ENCODE assay signal across 24 cellular contexts in genomic region chr1:41580520-41581172, GRCh38.
DNase-seq lines count a peak whose midpoint lies in the region; ATAC-seq and TF ChIP-seq lines count a peak whose summit lies in the region.
"Had no signal": no experiment of that assay in that cellular context is flagged by ENCODE, and none has a peak within 500 bp of the region (broad histone marks: within the 10 kb centered on the region; RNA-seq: fewer than 3 reads in every experiment).

No MANE protein-coding gene starts in this region.

- no peaks in the 10 kb centered on the region for H3K4me1 ChIP-seq in CD4-positive, CD25-positive, alpha-beta regulatory T cell (ENCODE audit: control insufficient read depth, insufficient read depth, low read length, poor library complexity, severe bottlenecking)
- H3K4me1 ChIP-seq: body of pancreas, testis had no signal

- no peaks in the 10 kb centered on the region for H3K27me3 ChIP-seq in CD4-positive, CD25-positive, alpha-beta regulatory T cell (ENCODE audit: control insufficient read depth, insufficient read depth, low read length)
- H3K27me3 ChIP-seq: body of pancreas, testis had no signal

- no peak overlapping the region for H3K27ac ChIP-seq in CD4-positive, CD25-positive, alpha-beta regulatory T cell (ENCODE audit: insufficient read depth, low read length, poor library complexity, severe bottlenecking)
- H3K27ac ChIP-seq: 22Rv1, body of pancreas, coronary artery, testis had no signal

- H3K9me3 Mint-ChIP-seq in T-helper 1 cell treated with Interleukin-12 subunit alpha and Interleukin-12 subunit beta and Interleukin-4 antibody, amounts not matched to agents 30 μg/mL and 1 μg/mL, for 36 hours, result no peaks in the 10 kb centered on the region
- no peaks in the 10 kb centered on the region for H3K9me3 Mint-ChIP-seq in CD4-positive, CD25-positive, alpha-beta regulatory T cell
- peaks cover 9% of the 10 kb centered on the region for H3K9me3 Mint-ChIP-seq in glutamatergic neuron (ENCODE audit: unreplicated experiment)
- H3K9me3 Mint-ChIP-seq: natural killer cell had no signal

- H3K36me3 ChIP-seq in CD4-positive, CD25-positive, alpha-beta regulatory T cell (ENCODE audit: control insufficient read depth, insufficient read depth, low read length), result peaks cover 9% of the 10 kb centered on the region

- ATAC-seq in CD4-positive, CD25-positive, alpha-beta regulatory T cell (ENCODE audit: low read depth in 2 of 2), result no peak
- ATAC-seq: body of pancreas had no signal

- H3K4me3 ChIP-seq in CD4-positive, CD25-positive, alpha-beta regulatory T cell (ENCODE audit: low read depth, low read length), result no peak overlapping the region
- H3K4me3 ChIP-seq: body of pancreas, coronary artery, testis had no signal

- H3K36me3 Mint-ChIP-seq in T-helper 1 cell treated with Interleukin-12 subunit alpha and Interleukin-12 subunit beta and Interleukin-4 antibody, amounts not matched to agents 30 μg/mL and 1 μg/mL, for 36 hours (ENCODE audit: low read depth), result peaks cover 38% of the 10 kb centered on the region
- H3K36me3 Mint-ChIP-seq in CD4-positive, CD25-positive, alpha-beta regulatory T cell, result peaks cover 15% of the 10 kb centered on the region
- H3K36me3 Mint-ChIP-seq in glutamatergic neuron (ENCODE audit: unreplicated experiment), result peaks cover 13% of the 10 kb centered on the region
- H3K36me3 Mint-ChIP-seq: natural killer cell had no signal

- TF ChIP-seq CTCF in glutamatergic neuron (IDR thresholded peaks at IDR 0.05; ENCODE audit: partially characterized antibody, unreplicated experiment), result no peak

- H3K27me3 Mint-ChIP-seq in T-helper 1 cell treated with Interleukin-12 subunit alpha and Interleukin-12 subunit beta and Interleukin-4 antibody, amounts not matched to agents 30 μg/mL and 1 μg/mL, for 36 hours (ENCODE audit: low read depth), result no peaks in the 10 kb centered on the region
- no peaks in the 10 kb centered on the region for H3K27me3 Mint-ChIP-seq in CD4-positive, CD25-positive, alpha-beta regulatory T cell
- peaks cover 9% of the 10 kb centered on the region for H3K27me3 Mint-ChIP-seq in glutamatergic neuron (ENCODE audit: unreplicated experiment)
- H3K27me3 Mint-ChIP-seq: B cell had no signal

- no peak for DNase-seq in T-helper 1 cell
- DNase-seq in CD4-positive, CD25-positive, alpha-beta regulatory T cell, result peak in 1 of 3 donors; percentile 13
- peak; percentile 64 for DNase-seq in UCSD-AML1 (lab: John Stamatoyannopoulos, UW; ENCODE audit: unreplicated experiment)
- DNase-seq in glutamatergic neuron, result no peak
- no peak for DNase-seq in stimulated activated naive CD4-positive, alpha-beta T cell treated with Interleukin-2 at 50 U/mL for 16 hours (lab: John Stamatoyannopoulos, UW)
- no peak for DNase-seq in effector CD4-positive, alpha-beta T cell
- no peak for DNase-seq in T-helper 9 cell
- DNase-seq: activated gamma-delta T cell treated with Interleukin-2 at 50 U/mL for 16 hours, body of pancreas, foreskin fibroblast, KG1, kidney glomerular epithelial cell, mesendoderm, natural killer cell, NCI-H1105 treated with DMSO at 0.1 percent for 48 hours, NCI-H2107, NCI-H526, SHP77, testis had no signal

- peak overlapping the region; percentile 65 for H3K27ac Mint-ChIP-seq in T-helper 1 cell treated with Interleukin-12 subunit alpha and Interleukin-12 subunit beta and Interleukin-4 antibody, amounts not matched to agents 30 μg/mL and 1 μg/mL, for 36 hours
- H3K27ac Mint-ChIP-seq in CD4-positive, CD25-positive, alpha-beta regulatory T cell, result peak overlapping the region; percentile 41 to 71 (median 49)
- H3K27ac Mint-ChIP-seq in glutamatergic neuron (ENCODE audit: unreplicated experiment), result peak overlapping the region; percentile 62
- H3K27ac Mint-ChIP-seq: B cell, progenitor cell of endocrine pancreas had no signal

- no peak overlapping the region for H3K4me3 Mint-ChIP-seq in T-helper 1 cell treated with Interleukin-12 subunit alpha and Interleukin-12 subunit beta and Interleukin-4 antibody, amounts not matched to agents 30 μg/mL and 1 μg/mL, for 36 hours
- peak overlapping the region in 2 of 4 donors; percentile 29 to 50 for H3K4me3 Mint-ChIP-seq in CD4-positive, CD25-positive, alpha-beta regulatory T cell
- no peak overlapping the region for H3K4me3 Mint-ChIP-seq in glutamatergic neuron (ENCODE audit: unreplicated experiment)
- H3K4me3 Mint-ChIP-seq: B cell, natural killer cell had no signal

- H3K4me1 Mint-ChIP-seq in T-helper 1 cell treated with Interleukin-12 subunit alpha and Interleukin-12 subunit beta and Interleukin-4 antibody, amounts not matched to agents 30 μg/mL and 1 μg/mL, for 36 hours (ENCODE audit: low read depth), result peaks cover 22% of the 10 kb centered on the region
- peaks cover 0 to 14% (median 6%) of the 10 kb centered on the region in 4 donors for H3K4me1 Mint-ChIP-seq in CD4-positive, CD25-positive, alpha-beta regulatory T cell
- H3K4me1 Mint-ChIP-seq in glutamatergic neuron (ENCODE audit: low read depth, unreplicated experiment), result peaks cover 16% of the 10 kb centered on the region

- no peaks in the 10 kb centered on the region for H3K9me3 ChIP-seq in CD4-positive, CD25-positive, alpha-beta regulatory T cell (ENCODE audit: control insufficient read depth in 2 of 2, low read length in 2 of 2)
- H3K9me3 ChIP-seq: body of pancreas, testis had no signal
